In genomic region chr18:3892141-3892540, GRCh38 we compare ENCODE assay signal across 26 cellular contexts.
A peak's percentile ranks its signal among the peaks of the same experiment; 100 is the strongest.
DNase-seq lines count a peak whose midpoint lies in the region; ATAC-seq, FAIRE-seq and TF ChIP-seq lines count a peak whose summit lies in the region.
"Had no signal": no experiment of that assay in that cellular context is flagged by ENCODE, and none has a peak within 500 bp of the region (broad histone marks: within the 10 kb centered on the region; RNA-seq: fewer than 3 reads in every experiment).

No MANE protein-coding gene starts in this region.

- H3K4me3 ChIP-seq in astrocyte (ENCODE audit: insufficient read depth, low read depth, low read length) (no peak overlapping the region), testis (no peak overlapping the region), GM23338 (no peak overlapping the region)
- H3K4me3 ChIP-seq: SK-N-MC had no signal

- no peaks in the 10 kb centered on the region for H3K27me3 ChIP-seq in astrocyte (ENCODE audit: insufficient read depth, low read length)
- no peaks in the 10 kb centered on the region for H3K27me3 ChIP-seq in testis
- H3K27me3 ChIP-seq in GM23338 (ENCODE audit: insufficient read depth): no peaks in the 10 kb centered on the region

- no peak for FAIRE-seq in astrocyte (lab: Jason Lieb, UNC)
- FAIRE-seq: GM12891, H54 had no signal

- intact Hi-C loops in testis (cut with DNase I; ENCODE audit: low total_unique reads): no loop called here

- 39 to 55% methylated on average over 2 of the region's 2 CpGs for WGBS in testis, 2 donors

- ATAC-seq in GM21515 (IDR thresholded peaks at IDR 0.05; ENCODE audit: unreplicated experiment): no peak
- no peak for ATAC-seq in GM23338
- ATAC-seq: Panc1 had no signal

- H3K9me3 Mint-ChIP-seq in astrocyte (ENCODE audit: unreplicated experiment): no peaks in the 10 kb centered on the region
- H3K9me3 Mint-ChIP-seq in GM23338: no peaks in the 10 kb centered on the region
- H3K9me3 Mint-ChIP-seq: CD8-positive, alpha-beta memory T cell had no signal

- H3K36me3 ChIP-seq in astrocyte (ENCODE audit: insufficient read depth, low read length) (no peaks in the 10 kb centered on the region), testis (ENCODE audit: low read depth, missing control alignments) (no peaks in the 10 kb centered on the region), GM23338 (ENCODE audit: insufficient read depth) (no peaks in the 10 kb centered on the region)

- H2AFZ ChIP-seq in astrocyte (ENCODE audit: low read depth, low read length) (no peak overlapping the region), GM23338 (no peak overlapping the region)

- H3K79me2 ChIP-seq in astrocyte (ENCODE audit: insufficient read depth, low read length) (no peaks in the 10 kb centered on the region), GM23338 (replicated peaks; ENCODE audit: insufficient read depth) (no peaks in the 10 kb centered on the region)

- TF ChIP-seq POLR2A in testis (IDR thresholded peaks at IDR 0.05): no peak

- H3F3A ChIP-seq in GM23338 (replicated peaks; ENCODE audit: low read depth): no peaks in the 10 kb centered on the region

- peaks cover 9% of the 10 kb centered on the region for H3K4me1 ChIP-seq in astrocyte (ENCODE audit: insufficient read depth, low read length)
- peaks cover 7% of the 10 kb centered on the region for H3K4me1 ChIP-seq in testis
- H3K4me1 ChIP-seq in GM23338 (ENCODE audit: insufficient read depth): no peaks in the 10 kb centered on the region

- no peaks in the 10 kb centered on the region for H4K20me1 ChIP-seq in astrocyte (ENCODE audit: insufficient read depth, low read length)
- no peaks in the 10 kb centered on the region for H4K20me1 ChIP-seq in GM23338 (replicated peaks; ENCODE audit: insufficient read depth)

- H3K9me2 ChIP-seq in GM23338 (ENCODE audit: insufficient read depth): no peaks in the 10 kb centered on the region

- H3K9ac ChIP-seq in astrocyte (ENCODE audit: low read length): no peak overlapping the region

- H3K9me3 ChIP-seq in astrocyte (ENCODE audit: insufficient read depth, low read depth, low read length): no peaks in the 10 kb centered on the region
- H3K9me3 ChIP-seq in testis: no peaks in the 10 kb centered on the region

- H3K27me3 Mint-ChIP-seq in astrocyte (ENCODE audit: low read depth, unreplicated experiment) (no peaks in the 10 kb centered on the region), GM23338 (ENCODE audit: insufficient read depth, low read depth, poor library complexity) (no peaks in the 10 kb centered on the region)

- H3K27ac Mint-ChIP-seq in astrocyte (ENCODE audit: unreplicated experiment): peak overlapping the region; percentile 71
- H3K27ac Mint-ChIP-seq in GM23338: no peak overlapping the region
- H3K27ac Mint-ChIP-seq: B cell; CD8-positive, alpha-beta memory T cell had no signal

- H3K36me3 Mint-ChIP-seq in astrocyte (ENCODE audit: low read depth, unreplicated experiment) (no peaks in the 10 kb centered on the region), GM23338 (ENCODE audit: low read depth) (0 out of 3 replicates have a peak, but pooled peaks cover 2% of the 10 kb centered on the region)
- H3K36me3 Mint-ChIP-seq: CD8-positive, alpha-beta memory T cell had no signal

- TF ChIP-seq CTCF in astrocyte (IDR thresholded peaks at IDR 0.05; ENCODE audit: insufficient read depth, low read depth, low read length) (no peak), testis (IDR thresholded peaks at IDR 0.05) (no peak), GM23338 (conservative IDR thresholded peaks at IDR 0.05; ENCODE audit: low read depth in 2 of 2) (no peak)

- no peak overlapping the region for H3K4me2 ChIP-seq in astrocyte (ENCODE audit: low read length)
- H3K4me2 ChIP-seq in GM23338: no peak overlapping the region

- no peak overlapping the region for H3K4me3 Mint-ChIP-seq in astrocyte (ENCODE audit: unreplicated experiment)
- no peak overlapping the region for H3K4me3 Mint-ChIP-seq in GM23338
- H3K4me3 Mint-ChIP-seq: B cell; CD8-positive, alpha-beta memory T cell had no signal

- H3K4me1 Mint-ChIP-seq in astrocyte (ENCODE audit: low read depth, unreplicated experiment) (peaks cover 26% of the 10 kb centered on the region), GM23338 (0 out of 3 replicates have a peak, but pooled peaks cover 2% of the 10 kb centered on the region)
- H3K4me1 Mint-ChIP-seq: B cell; CD8-positive, alpha-beta memory T cell had no signal

- H3K27ac ChIP-seq in astrocyte (ENCODE audit: low read depth, low read length) (no peak overlapping the region), testis (no peak overlapping the region), GM23338 (ENCODE audit: low read depth) (no peak overlapping the region)
- H3K27ac ChIP-seq: 22Rv1, C4-2B, HL-60, SK-N-MC had no signal

- DNase-seq in NCI-H1436 (lab: John Stamatoyannopoulos, UW): peak; percentile 4
- DNase-seq in NCI-H1436 treated with DMSO at 0.1 percent for 48 hours (lab: John Stamatoyannopoulos, UW): no peak
- peak; percentile 47 for DNase-seq in NCI-H524 treated with DMSO at 0.1 percent for 48 hours (lab: John Stamatoyannopoulos, UW)
- DNase-seq in astrocyte (ENCODE audit: low read depth): no peak
- peak; percentile 61 for DNase-seq in testis
- DNase-seq in GM23338 (ENCODE audit: low spot score): no peak
- no peak for DNase-seq in anterior cingulate cortex (lab: John Stamatoyannopoulos, UW)
- DNase-seq: CD8-positive, alpha-beta memory T cell; DMS79 treated with DMSO at 0.1 percent for 48 hours; GF-D8; Kasumi-1; NCI-H1092 treated with DMSO at 0.1 percent for 48 hours; NCI-H1694; NCI-H2029 treated with DMSO at 0.1 percent for 48 hours; NCI-H345; NCI-H510A treated with DMSO at 0.1 percent for 48 hours; SHP77 treated with DMSO at 0.1 percent for 48 hours had no signal

TF ChIP-seq in GM23338, 12 proteins besides CTCF, POLR2A, EP300 and RAD21 (continues in another document):
- no peak for TF ChIP-seq CREB1 (CRISPR knock-in tag; IDR thresholded peaks at IDR 0.05; ENCODE audit: low read depth)
- TF ChIP-seq EZH2phosphoT487 (IDR thresholded peaks at IDR 0.05; ENCODE audit: unreplicated experiment): no peak
- no peak for TF ChIP-seq ZNF331 (CRISPR knock-in tag; IDR thresholded peaks at IDR 0.05; ENCODE audit: low read depth)
- TF ChIP-seq EZH2 (IDR thresholded peaks at IDR 0.05; ENCODE audit: low read depth, unreplicated experiment): no peak
- no peak for TF ChIP-seq JUNB (IDR thresholded peaks at IDR 0.05; ENCODE audit: unreplicated experiment)
- no peak for TF ChIP-seq ZNF462 (CRISPR knock-in tag; IDR thresholded peaks at IDR 0.05)
- TF ChIP-seq ZNF114 (CRISPR knock-in tag; IDR thresholded peaks at IDR 0.05): no peak

Comparison
In these comparisons a context has a peak if more than half of its experiments do, and no peak if none do; other contexts are left out.
1. DNase-seq: peak in NCI-H1436 (single experiment), NCI-H524 treated with DMSO at 0.1 percent for 48 hours (single experiment) and testis (single experiment); none in NCI-H1436 treated with DMSO at 0.1 percent for 48 hours (single experiment), astrocyte (single experiment), GM23338 (single experiment) and anterior cingulate cortex (0 of 58).